In genomic region chr2:54574107-54574859, GRCh38 we compare ENCODE assay signal across 8 cellular contexts.
DNase-seq lines count a peak whose midpoint lies in the region; ATAC-seq and TF ChIP-seq lines count a peak whose summit lies in the region.

No MANE protein-coding gene starts in this region.

- no peaks in the 10 kb centered on the region for H3K36me3 ChIP-seq in HEK293 (ENCODE audit: control insufficient read depth in 2 of 2, insufficient read depth in 1 of 2, low read length in 2 of 2)
- peaks cover 0 to 14% (median 0%) of the 10 kb centered on the region in 9 donors for H3K36me3 ChIP-seq in heart right ventricle

- peak; percentile 98 for DNase-seq in Caki2 (ENCODE audit: low read depth)
- peak; percentile 24 to 71 for DNase-seq in NCI-H526 (lab: John Stamatoyannopoulos, UW)
- peak; percentile 59 for DNase-seq in activated T-cell treated with anti-CD3 and anti-CD28 coated beads for 48 hours (ENCODE audit: low read depth)
- peak in 1 of 2 donors; percentile 53 for DNase-seq in heart right ventricle
- peak in 1 of 2 donors; percentile 80 for DNase-seq in stimulated activated effector memory CD8-positive, alpha-beta T cell treated with anti-CD3 and anti-CD28 coated beads, Interleukin-12 subunit alpha, Interleukin-12 subunit beta, amount 100 ng/mL, for 72 hours (ENCODE audit: low spot score in 2 of 2)
- DNase-seq in 8988T: no peak

- intact Hi-C loops in heart right ventricle (cut with DNase I): loop anchor here in 2 of 10 donors (5.0 to 10.0 kb wide), 2 partner anchors 58 to 61 kb away; no protein-coding TSS in a partner anchor

- peak overlapping the region; percentile 75 for H3K4me3 Mint-ChIP-seq in stimulated activated effector memory CD8-positive, alpha-beta T cell treated with anti-CD3 and anti-CD28 coated beads, Interleukin-12 subunit alpha, Interleukin-12 subunit beta, amount 100 ng/mL, for 72 hours

- H3K27ac ChIP-seq in HEK293 (ENCODE audit: extremely low read depth, low read depth, low read length) (peak overlapping the region; percentile 98), heart right ventricle (peak overlapping the region; percentile 24 to 89 (median 76))

- no peaks in the 10 kb centered on the region for H3K27me3 ChIP-seq in heart right ventricle

- 32 to 43% methylated on average over 9 of the region's 9 CpGs for WGBS in heart right ventricle, 2 donors

- no peak for TF ChIP-seq CTCF in HEK293 (tag by site-specific recombination; IDR thresholded peaks at IDR 0.05)
- TF ChIP-seq CTCF in heart right ventricle (IDR thresholded peaks at IDR 0.05): no peak

- peaks cover 22% of the 10 kb centered on the region for H3K36me3 Mint-ChIP-seq in stimulated activated effector memory CD8-positive, alpha-beta T cell treated with anti-CD3 and anti-CD28 coated beads, Interleukin-12 subunit alpha, Interleukin-12 subunit beta, amount 100 ng/mL, for 72 hours

- in situ Hi-C loops in Caki2 (cut with HindIII; ENCODE audit: low pct_unique_long_range_greater_than_20kb, low sequenced_read_pairs): no loop called here

- H3K4me1 Mint-ChIP-seq in stimulated activated effector memory CD8-positive, alpha-beta T cell treated with anti-CD3 and anti-CD28 coated beads, Interleukin-12 subunit alpha, Interleukin-12 subunit beta, amount 100 ng/mL, for 72 hours: peaks cover 96% of the 10 kb centered on the region

- no peaks in the 10 kb centered on the region for H3K9me3 Mint-ChIP-seq in stimulated activated effector memory CD8-positive, alpha-beta T cell treated with anti-CD3 and anti-CD28 coated beads, Interleukin-12 subunit alpha, Interleukin-12 subunit beta, amount 100 ng/mL, for 72 hours

- H3K4me3 ChIP-seq in HEK293 (ENCODE audit: low read depth, low read length) (no peak overlapping the region), heart right ventricle (peak overlapping the region in 1 of 10 donors; percentile 24)

- H3K9me3 ChIP-seq in HEK293 (ENCODE audit: control insufficient read depth, insufficient read depth, low read depth, low read length): no peaks in the 10 kb centered on the region
- H3K9me3 ChIP-seq in heart right ventricle: no peaks in the 10 kb centered on the region

- CTCF ChIA-PET in HEK293 (lab: Yijun Ruan, JAX): no interaction called here

- POLR2A ChIA-PET in HEK293 (lab: Yijun Ruan, JAX): interaction anchor here (1.2 kb wide), 1 partner anchor 15 kb away, joined by 6 read pairs; no protein-coding TSS in a partner anchor

- ATAC-seq in heart right ventricle (peak; percentile 19 to 66 (median 52)), HG03139 (IDR thresholded peaks at IDR 0.05; ENCODE audit: unreplicated experiment) (no peak)
- ATAC-seq in stimulated activated effector memory CD8-positive, alpha-beta T cell treated with anti-CD3 and anti-CD28 coated beads, Interleukin-12 subunit alpha, Interleukin-12 subunit beta, amount 100 ng/mL, for 72 hours: peak; percentile 76

- H3K27ac Mint-ChIP-seq in stimulated activated effector memory CD8-positive, alpha-beta T cell treated with anti-CD3 and anti-CD28 coated beads, Interleukin-12 subunit alpha, Interleukin-12 subunit beta, amount 100 ng/mL, for 72 hours: peak overlapping the region; percentile 98

- H3K4me1 ChIP-seq in HEK293 (ENCODE audit: control insufficient read depth, insufficient read depth, low read length) (peaks cover 67% of the 10 kb centered on the region), heart right ventricle (peaks cover 77 to 100% (median 98%) of the 10 kb centered on the region in 9 donors)

TF ChIP-seq in HEK293, 187 proteins besides CTCF, POLR2A, EP300 and RAD21:
- TF ChIP-seq ZNF10 (tag by site-specific recombination; IDR thresholded peaks at IDR 0.05) (0 out of 2 replicates have a peak, but pooled peaks have one; percentile 16), SP7 (tag by site-specific recombination; IDR thresholded peaks at IDR 0.05) (peak; percentile 52), SP3 (tag by site-specific recombination; IDR thresholded peaks at IDR 0.05) (peak; percentile 23; the same call in 1 of the 2 replicates), ZNF2 (tag by site-specific recombination; IDR thresholded peaks at IDR 0.05) (no peak), HOXC10 (CRISPR knock-in tag; IDR thresholded peaks at IDR 0.05) (no peak), WT1 (tag by site-specific recombination; IDR thresholded peaks at IDR 0.05) (no peak), KLF7 (tag by site-specific recombination; IDR thresholded peaks at IDR 0.05; ENCODE audit: borderline replicate concordance) (peak; percentile 37; the same call in 1 of the 2 replicates), ZNF366 (tag by site-specific recombination; conservative IDR thresholded peaks at IDR 0.05) (peak; percentile 52), ZXDB (tag by site-specific recombination; IDR thresholded peaks at IDR 0.05) (peak; percentile 68), ZNF18 (tag by site-specific recombination; IDR thresholded peaks at IDR 0.05) (no peak), KLF17 (tag by site-specific recombination; IDR thresholded peaks at IDR 0.05) (0 out of 2 replicates have a peak, but pooled peaks have one; percentile 39), ZNF843 (tag by site-specific recombination; IDR thresholded peaks at IDR 0.05) (0 out of 2 replicates have a peak, but pooled peaks have one; percentile 28), KLF1 (tag by site-specific recombination; IDR thresholded peaks at IDR 0.05) (peak; percentile 73), ZNF394 (tag by site-specific recombination; IDR thresholded peaks at IDR 0.05; ENCODE audit: borderline replicate concordance) (no peak), ZSCAN4 (tag by site-specific recombination; IDR thresholded peaks at IDR 0.05) (no peak)
